Comparison of ENCODE assay signal across 8 cellular contexts in the genomic region with DNA sequence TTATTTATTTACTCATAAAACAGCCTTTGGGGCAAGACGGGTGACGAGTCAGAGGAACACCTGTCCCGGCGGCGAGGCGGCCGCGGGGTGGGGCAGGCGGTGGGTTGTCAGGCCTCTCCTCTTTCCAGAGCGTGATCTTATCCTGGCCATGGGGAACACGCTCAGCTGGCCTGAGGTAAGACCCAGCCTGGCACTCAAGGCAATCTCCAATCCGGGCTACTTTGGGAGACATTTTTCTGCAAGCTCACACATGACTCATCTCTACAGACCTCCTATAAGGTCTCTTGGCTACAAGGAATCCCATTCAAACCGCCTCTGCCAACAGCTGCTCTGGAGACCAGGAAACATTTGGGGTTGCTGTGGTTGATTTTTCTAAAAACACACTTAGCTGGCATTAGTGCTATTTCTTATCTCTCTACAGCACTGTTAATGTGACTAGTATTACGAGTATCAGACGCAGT. TPM values are rescaled to one million over a fixed set of nuclear protein-coding genes. Genes with fewer than 3 reads are reported as not detected.
DNase-seq lines count a peak whose midpoint lies in the region; ATAC-seq and TF ChIP-seq lines count a peak whose summit lies in the region.

No MANE protein-coding gene starts in this region.

- H3K79me2 ChIP-seq in OCI-LY3 (ENCODE audit: low read length), result peaks cover 91% of the 10 kb centered on the region

- WGBS in heart right ventricle, 2 donors, result 58 to 63% methylated on average over 15 of the region's 15 CpGs

- H3K9me3 Mint-ChIP-seq in activated naive CD4-positive, alpha-beta T cell treated with anti-CD3 and anti-CD28 coated beads, Interleukin-2, amount 50 U/mL, for 24 hours, result no peaks in the 10 kb centered on the region

- H3K36me3 ChIP-seq in OCI-LY3 (replicated peaks; ENCODE audit: low read depth, low read length) (peaks cover 15% of the 10 kb centered on the region), heart right ventricle (peaks cover 0 to 6% (median 0%) of the 10 kb centered on the region in 9 donors)

- peak overlapping the region; percentile 91 for H3K4me3 Mint-ChIP-seq in activated naive CD4-positive, alpha-beta T cell treated with anti-CD3 and anti-CD28 coated beads, Interleukin-2, amount 50 U/mL, for 24 hours

- H2AFZ ChIP-seq in OCI-LY3 (ENCODE audit: low read depth, low read length), result no peak overlapping the region

- DNase-seq in activated CD4-positive, CD25-positive, alpha-beta regulatory T cell treated with anti-CD3 and anti-CD28 coated beads, Interleukin-2, amount 50 U/mL, for 72 hours, result peak; percentile 50
- DNase-seq in heart right ventricle, result peak in 1 of 2 donors; percentile 32
- DNase-seq in stimulated activated CD4-positive, alpha-beta T cell treated with anti-CD3 and anti-CD28 coated beads, Interleukin-4, amount 100 ng/mL, for 1 hour, result peak; percentile 48
- no peak for DNase-seq in NCI-H2227 (lab: John Stamatoyannopoulos, UW; ENCODE audit: unreplicated experiment)

- H3K4me2 ChIP-seq in OCI-LY3 (ENCODE audit: low read length), result peak overlapping the region; percentile 97

- peaks cover 9% of the 10 kb centered on the region for H3K36me3 Mint-ChIP-seq in activated naive CD4-positive, alpha-beta T cell treated with anti-CD3 and anti-CD28 coated beads, Interleukin-2, amount 50 U/mL, for 24 hours

- intact Hi-C loops in heart right ventricle (cut with DNase I), result loop anchor here in 6 of 10 donors (5.0 to 10.0 kb wide), 4 partner anchors 59 to 76 kb away; no protein-coding TSS in a partner anchor

- H3K4me1 Mint-ChIP-seq in activated naive CD4-positive, alpha-beta T cell treated with anti-CD3 and anti-CD28 coated beads, Interleukin-2, amount 50 U/mL, for 24 hours, result peaks cover 90% of the 10 kb centered on the region

- H3K27me3 ChIP-seq in OCI-LY3 (ENCODE audit: low read depth, low read length), result no peaks in the 10 kb centered on the region
- no peaks in the 10 kb centered on the region for H3K27me3 ChIP-seq in heart right ventricle

- H3K27ac Mint-ChIP-seq in activated naive CD4-positive, alpha-beta T cell treated with anti-CD3 and anti-CD28 coated beads, Interleukin-2, amount 50 U/mL, for 24 hours, result peak overlapping the region; percentile 98

- H3K4me3 ChIP-seq in OCI-LY3 (ENCODE audit: low read length) (peak overlapping the region; percentile 98), heart right ventricle (peak overlapping the region in 1 of 10 donors; percentile 21)

- H3K9me3 ChIP-seq in OCI-LY3 (ENCODE audit: insufficient read depth, low read length) (no peaks in the 10 kb centered on the region), heart right ventricle (no peaks in the 10 kb centered on the region)

- no peaks in the 10 kb centered on the region for H4K20me1 ChIP-seq in OCI-LY3 (ENCODE audit: insufficient read depth, low read length)

- H3K27ac ChIP-seq in OCI-LY3 (ENCODE audit: low read length), result peak overlapping the region; percentile 99
- peak overlapping the region in 8 of 10 donors; percentile 25 to 95 (median 68) for H3K27ac ChIP-seq in heart right ventricle

- TF ChIP-seq CTCF in OCI-LY3 (IDR thresholded peaks at IDR 0.05; ENCODE audit: low read depth, low read length) (no peak), heart right ventricle (IDR thresholded peaks at IDR 0.05) (no peak)

- peak overlapping the region; percentile 80 for H3K9ac ChIP-seq in OCI-LY3 (ENCODE audit: low read length)

- ATAC-seq in activated CD4-positive, CD25-positive, alpha-beta regulatory T cell treated with anti-CD3 and anti-CD28 coated beads, Interleukin-2, amount 50 U/mL, for 24 hours, result no peak
- ATAC-seq in heart right ventricle (peak in 7 of 8 donors; percentile 15 to 65 (median 28)), HG03571 (IDR thresholded peaks at IDR 0.05; ENCODE audit: unreplicated experiment) (no peak)

- peaks cover 85% of the 10 kb centered on the region for H3K4me1 ChIP-seq in OCI-LY3 (ENCODE audit: low read length)
- H3K4me1 ChIP-seq in heart right ventricle, result peaks cover 17 to 100% (median 95%) of the 10 kb centered on the region in 9 donors

- no peaks in the 10 kb centered on the region for H3K27me3 Mint-ChIP-seq in activated naive CD4-positive, alpha-beta T cell treated with anti-CD3 and anti-CD28 coated beads, Interleukin-2, amount 50 U/mL, for 24 hours

RNA-seq across cellular contexts. Expression of gene RAPGEF1, which starts 6.2 kb away (rescaled TPM):
- total RNA-seq in heart right ventricle, result 100 to 1,000 TPM in 7 of 10 donors, 10 to 100 TPM in 3; 84.0 to 135 (median 120) TPM
- polyA plus RNA-seq in heart right ventricle, result 10 to 100 TPM; 39.6 to 39.9 TPM

Comparison
In these comparisons a context has a peak if more than half of its experiments do, and no peak if none do; other contexts are left out.
1. ATAC-seq: peak in heart right ventricle (7 of 8); none in activated CD4-positive, CD25-positive, alpha-beta regulatory T cell treated with anti-CD3 and anti-CD28 coated beads, Interleukin-2, amount 50 U/mL, for 24 hours (0 of 2) and HG03571 (single experiment).